Comparison of ENCODE assay signal across 29 cellular contexts in genomic region chr2:11559066-11559785, GRCh38. TPM values are rescaled to one million over a fixed set of nuclear protein-coding genes. Genes with fewer than 3 reads are reported as not detected.
DNase-seq lines count a peak whose midpoint lies in the region; ATAC-seq and FAIRE-seq lines count a peak whose summit lies in the region.
"Had no signal": no experiment of that assay in that cellular context is flagged by ENCODE, and none has a peak within 500 bp of the region (broad histone marks: within the 10 kb centered on the region; RNA-seq: fewer than 3 reads in every experiment).

No MANE protein-coding gene starts in this region.

- DNase-seq in cardiac septum (ENCODE audit: low spot score) (peak; percentile 41), Right ventricle myocardium inferior (ENCODE audit: missing footprints) (no peak), islet precursor cell (peak; percentile 70), trophoblast cell (no peak), small intestine (no peak), activated gamma-delta T cell (lab: John Stamatoyannopoulos, UW) (no peak)
- DNase-seq: activated CD4-positive, alpha-beta T cell treated with anti-CD3 and anti-CD28 coated beads for 4 hours; activated CD8-positive, alpha-beta memory T cell treated with anti-CD3 and anti-CD28 coated beads for 24 hours; activated gamma-delta T cell treated with Interleukin-2 at 50 U/mL for 16 hours; activated T-cell treated with anti-CD3 and anti-CD28 coated beads, Interleukin-2, amount 50 U/mL, for 1 hour; colonic mucosa; DMS79 treated with DMSO at 0.1 percent for 48 hours; foreskin fibroblast; H7; Kasumi-1; left lung; NCI-H1417 treated with DMSO at 0.1 percent for 48 hours; NCI-H2081; NCI-H446 treated with DMSO at 0.1 percent for 48 hours; NCI-H774; substantia nigra had no signal

- ATAC-seq in Right ventricle myocardium inferior: no peak
- ATAC-seq in HG03196 (IDR thresholded peaks at IDR 0.05; ENCODE audit: unreplicated experiment): no peak
- ATAC-seq in GM18502 (IDR thresholded peaks at IDR 0.05; ENCODE audit: poor library complexity, unreplicated experiment): no peak
- ATAC-seq: left lung; Panc1; stimulated activated effector memory CD8-positive, alpha-beta T cell treated with anti-CD3 and anti-CD28 coated beads, Interleukin-12 subunit alpha, Interleukin-12 subunit beta, amount 100 ng/mL, for 72 hours had no signal

- H2BK5ac ChIP-seq in trophoblast cell (ENCODE audit: low read depth, low read length, poor library complexity): peak overlapping the region; percentile 8

- H3K79me1 ChIP-seq in trophoblast cell (ENCODE audit: low read length): peaks cover 6% of the 10 kb centered on the region

- peak overlapping the region; percentile 1 for H3K4me2 ChIP-seq in trophoblast cell (ENCODE audit: low read length)

- intact Hi-C loops in cardiac septum (cut with DNase I): no loop called here
- intact Hi-C loops in Right ventricle myocardium inferior (cut with DNase I): loop anchor here (2.0 to 5.0 kb wide), 2 partner anchors 18 to 62 kb away; no protein-coding TSS in a partner anchor

- no peaks in the 10 kb centered on the region for H3K79me2 ChIP-seq in trophoblast cell (ENCODE audit: control insufficient read depth, insufficient read depth, low read length, poor library complexity)

- peak overlapping the region; percentile 49 for H4K91ac ChIP-seq in trophoblast cell (ENCODE audit: low read depth, low read length)

- H3K9me3 ChIP-seq in trophoblast cell (ENCODE audit: insufficient read depth, low read depth, low read length) (peaks cover 2% of the 10 kb centered on the region), small intestine (ENCODE audit: control insufficient read depth, low read depth) (no peaks in the 10 kb centered on the region)
- H3K9me3 ChIP-seq: ascending aorta, colonic mucosa, esophagus muscularis mucosa, left lung had no signal

- H3K4me3 ChIP-seq in trophoblast cell (ENCODE audit: low read depth, low read length) (no peak overlapping the region), small intestine (ENCODE audit: low read depth in 1 of 2, low read length in 2 of 2) (no peak overlapping the region)
- H3K4me3 ChIP-seq: ascending aorta, colonic mucosa, esophagus muscularis mucosa, left lung had no signal

- H3K23ac ChIP-seq in trophoblast cell (ENCODE audit: low read length): no peak overlapping the region

- H4K8ac ChIP-seq in trophoblast cell (ENCODE audit: low read depth, low read length): no peak overlapping the region

- H2BK120ac ChIP-seq in trophoblast cell (ENCODE audit: insufficient read depth, low read length, poor library complexity): peak overlapping the region; percentile 27

- H2AFZ ChIP-seq in trophoblast cell (ENCODE audit: insufficient read depth, low read length, poor library complexity): no peak overlapping the region

- no peak overlapping the region for H4K12ac ChIP-seq in trophoblast cell (ENCODE audit: low read depth, low read length)

- H3K9ac ChIP-seq in trophoblast cell (ENCODE audit: low read length): no peak overlapping the region

- H3K18ac ChIP-seq in trophoblast cell (ENCODE audit: low read length): peak overlapping the region; percentile 26

- H3K14ac ChIP-seq in trophoblast cell (ENCODE audit: low read length): peak overlapping the region; percentile 17

- no peak overlapping the region for H2BK12ac ChIP-seq in trophoblast cell (ENCODE audit: low read length)

- H3K36me3 ChIP-seq in trophoblast cell (ENCODE audit: control insufficient read depth in 1 of 2, insufficient read depth in 2 of 2, low read length in 2 of 2): no peaks in the 10 kb centered on the region
- H3K36me3 ChIP-seq in small intestine (ENCODE audit: control insufficient read depth in 2 of 2, insufficient read depth in 2 of 2, low read length in 2 of 2): no peaks in the 10 kb centered on the region
- H3K36me3 ChIP-seq: ascending aorta, colonic mucosa, esophagus muscularis mucosa, left lung had no signal

- no peak for FAIRE-seq in small intestine (lab: Jason Lieb, UNC)
- FAIRE-seq: A204.1, islet of Langerhans had no signal

- no peak overlapping the region for H3K4ac ChIP-seq in trophoblast cell (ENCODE audit: low read depth, low read length)

- H3K27me3 ChIP-seq in trophoblast cell (ENCODE audit: insufficient read depth, low read length) (no peaks in the 10 kb centered on the region), small intestine (ENCODE audit: control insufficient read depth in 2 of 2, insufficient read depth in 2 of 2, low read length in 2 of 2) (peaks cover 0 to 7% of the 10 kb centered on the region in 2 donors)
- H3K27me3 ChIP-seq: ascending aorta, colonic mucosa had no signal

- H2AK5ac ChIP-seq in trophoblast cell (ENCODE audit: low read length): no peak overlapping the region

- H3K27ac ChIP-seq in trophoblast cell (ENCODE audit: low read depth, low read length): peak overlapping the region; percentile 25
- no peak overlapping the region for H3K27ac ChIP-seq in small intestine (ENCODE audit: low read depth in 1 of 2, low read length in 1 of 2)
- H3K27ac ChIP-seq: ascending aorta, colonic mucosa, esophagus muscularis mucosa, left lung had no signal

- H3K4me1 ChIP-seq in trophoblast cell (ENCODE audit: control insufficient read depth in 1 of 2, insufficient read depth in 2 of 2, low read length in 2 of 2): peaks cover 28 to 36% of the 10 kb centered on the region in 2 experiments
- no peaks in the 10 kb centered on the region for H3K4me1 ChIP-seq in small intestine (ENCODE audit: control insufficient read depth in 2 of 2, insufficient read depth in 1 of 2, low read depth in 1 of 2, low read length in 1 of 2)
- H3K4me1 ChIP-seq: ascending aorta, colonic mucosa, esophagus muscularis mucosa had no signal

- WGBS in trophoblast cell (ENCODE audit: extremely low coverage, insufficient coverage, insufficient read length): no CpG with 5 or more reads among the region's 18 CpGs
- 80 to 88% (median 87%) methylated on average over 18 of the region's 18 CpGs for WGBS in small intestine, 3 donors

RNA-seq across cellular contexts. Expression of gene GREB1, which starts 25.4 kb away (rescaled TPM):
- 2.9 TPM for total RNA-seq in cardiac septum
- 11.4 TPM for total RNA-seq in Right ventricle myocardium inferior
- 3.2 and 4.1 TPM in 2 replicates for polyA plus RNA-seq in trophoblast cell (2013)
- 1 to 10 TPM in 1 of 3 donors, under 1 TPM in 1, not detected in 1; 0.76 to 1.4 TPM for polyA plus RNA-seq in small intestine

Comparison
In these comparisons a context has a peak if more than half of its experiments do, and no peak if none do; other contexts are left out.
1. DNase-seq: peak in cardiac septum (single experiment) and islet precursor cell (single experiment); none in Right ventricle myocardium inferior (single experiment), trophoblast cell (0 of 2), small intestine (single experiment) and activated gamma-delta T cell (single experiment).